Comparison of ENCODE assay signal across 17 cellular contexts in the genomic region with DNA sequence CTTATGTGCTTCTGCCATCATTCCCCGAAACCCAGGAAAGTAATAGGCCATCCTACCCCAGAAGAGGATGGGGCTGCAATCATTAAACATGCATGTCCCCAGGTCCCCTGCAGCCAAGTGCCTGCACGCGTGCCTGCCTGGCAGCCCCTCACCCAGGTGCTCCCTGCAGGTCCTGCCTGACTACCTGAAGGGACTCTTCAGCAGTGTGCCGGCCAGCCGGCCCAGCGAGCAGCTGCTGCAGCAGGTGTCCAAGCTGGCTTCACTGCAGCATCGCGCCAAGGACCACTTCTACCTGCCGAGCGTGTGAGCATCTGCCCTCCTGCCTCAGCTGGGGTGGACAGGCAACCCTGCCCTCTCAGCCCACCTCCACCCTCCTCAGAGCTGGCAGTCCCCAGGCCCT.
"Had no signal": no experiment of that assay in that cellular context is flagged by ENCODE, and none has a peak within 500 bp of the region (broad histone marks: within the 10 kb centered on the region; RNA-seq: fewer than 3 reads in every experiment).

No MANE protein-coding gene starts in this region.

- H3K9me3 Mint-ChIP-seq: dendritic cell treated with granulocyte-macrophage colony-stimulating factor and Interleukin-4, amounts not matched to agents 40 ng/mL and 50 ng/mL, for 4 days; effector memory CD8-positive, alpha-beta T cell; memory B cell; natural killer cell treated with Interleukin-12 subunit alpha and Interleukin-12 subunit beta and Interleukin-15 and Interleukin-18, amount 100 ng/mL, for 72 hours; type B pancreatic cell had no signal

- H3K36me3 ChIP-seq: esophagus muscularis mucosa, gastroesophageal sphincter, left ventricle myocardium inferior, lower lobe of right lung had no signal

- H3K27ac ChIP-seq: epithelial cell of prostate, esophagus muscularis mucosa, gastroesophageal sphincter, left ventricle myocardium inferior, lower lobe of right lung had no signal

- H3K9me3 ChIP-seq: esophagus muscularis mucosa, gastroesophageal sphincter, lower lobe of right lung had no signal

- H3K4me3 ChIP-seq: esophagus muscularis mucosa, gastroesophageal sphincter, left ventricle myocardium inferior, lower lobe of right lung had no signal

- H3K4me1 ChIP-seq: esophagus muscularis mucosa, gastroesophageal sphincter, lower lobe of right lung had no signal

- H3K4me3 Mint-ChIP-seq: dendritic cell treated with granulocyte-macrophage colony-stimulating factor and Interleukin-4, amounts not matched to agents 40 ng/mL and 50 ng/mL, for 4 days; effector memory CD8-positive, alpha-beta T cell; memory B cell; natural killer cell treated with Interleukin-12 subunit alpha and Interleukin-12 subunit beta and Interleukin-15 and Interleukin-18, amount 100 ng/mL, for 72 hours; type B pancreatic cell had no signal

- H3K4me1 Mint-ChIP-seq: memory B cell had no signal

- H3K27ac Mint-ChIP-seq: dendritic cell treated with granulocyte-macrophage colony-stimulating factor and Interleukin-4, amounts not matched to agents 40 ng/mL and 50 ng/mL, for 4 days; effector memory CD8-positive, alpha-beta T cell; memory B cell; natural killer cell treated with Interleukin-12 subunit alpha and Interleukin-12 subunit beta and Interleukin-15 and Interleukin-18, amount 100 ng/mL, for 72 hours; type B pancreatic cell had no signal

- ATAC-seq: effector memory CD8-positive, alpha-beta T cell; gastroesophageal sphincter had no signal

- H3K36me3 Mint-ChIP-seq: memory B cell; natural killer cell treated with Interleukin-12 subunit alpha and Interleukin-12 subunit beta and Interleukin-15 and Interleukin-18, amount 100 ng/mL, for 72 hours; type B pancreatic cell had no signal

- H3K27me3 Mint-ChIP-seq: dendritic cell treated with granulocyte-macrophage colony-stimulating factor and Interleukin-4, amounts not matched to agents 40 ng/mL and 50 ng/mL, for 4 days; effector memory CD8-positive, alpha-beta T cell; memory B cell; natural killer cell treated with Interleukin-12 subunit alpha and Interleukin-12 subunit beta and Interleukin-15 and Interleukin-18, amount 100 ng/mL, for 72 hours; type B pancreatic cell had no signal

- DNase-seq: effector memory CD8-positive, alpha-beta T cell; glutamatergic neuron; islet precursor cell; left ventricle myocardium inferior; lower lobe of right lung; midbrain; posterior cingulate gyrus; small intestine; stimulated activated CD4-positive, alpha-beta T cell treated with anti-CD3 and anti-CD28 coated beads, Interleukin-12 subunit alpha, Interleukin-12 subunit beta, amount 100 ng/mL, for 4 hours; stimulated activated naive CD4-positive, alpha-beta T cell treated with Interleukin-2 at 50 U/mL for 16 hours had no signal

- H3K27me3 ChIP-seq: esophagus muscularis mucosa, gastroesophageal sphincter had no signal
